Comparison of ENCODE assay signal across 8 cellular contexts in genomic region chr22:24175160-24175808, GRCh38. TPM values are rescaled to one million over a fixed set of nuclear protein-coding genes. Genes with fewer than 3 reads are reported as not detected.
DNase-seq lines count a peak whose midpoint lies in the region; ATAC-seq and TF ChIP-seq lines count a peak whose summit lies in the region.

No MANE protein-coding gene starts in this region.

- H3K9ac ChIP-seq in parathyroid adenoma: no peak overlapping the region

- no peaks in the 10 kb centered on the region for H3F3A ChIP-seq in GM23338 (replicated peaks; ENCODE audit: low read depth)

- 0 out of 3 replicates have a peak, but pooled peaks cover 6% of the 10 kb centered on the region for H3K4me1 Mint-ChIP-seq in GM23338

- no peak overlapping the region for H2AFZ ChIP-seq in GM23338
- H2AFZ ChIP-seq in parathyroid adenoma: no peak overlapping the region

- peaks cover 10% of the 10 kb centered on the region for H3K27me3 Mint-ChIP-seq in GM23338 (ENCODE audit: insufficient read depth, low read depth, poor library complexity)

- intact Hi-C loops in upper lobe of right lung (cut with DNase I): loop anchor here (10.0 kb wide), 1 partner anchor 70 kb away; no protein-coding TSS in a partner anchor

- TF ChIP-seq CTCF in GM23338 (conservative IDR thresholded peaks at IDR 0.05; ENCODE audit: low read depth in 2 of 2) (peak; percentile 81 to 97), parathyroid adenoma (IDR thresholded peaks at IDR 0.05) (peak; percentile 60), upper lobe of right lung (IDR thresholded peaks at IDR 0.05) (peak; percentile 86)

- H3K9me3 ChIP-seq in parathyroid adenoma (ENCODE audit: control insufficient read depth, low read length) (no peaks in the 10 kb centered on the region), upper lobe of right lung (no peaks in the 10 kb centered on the region)

- H3K4me1 ChIP-seq in GM23338 (ENCODE audit: insufficient read depth) (no peaks in the 10 kb centered on the region), parathyroid adenoma (no peaks in the 10 kb centered on the region), upper lobe of right lung (no peaks in the 10 kb centered on the region)

- H3K79me2 ChIP-seq in GM23338 (replicated peaks; ENCODE audit: insufficient read depth) (no peaks in the 10 kb centered on the region), parathyroid adenoma (no peaks in the 10 kb centered on the region)

- H3K4me2 ChIP-seq in GM23338 (no peak overlapping the region), parathyroid adenoma (ENCODE audit: low read length) (no peak overlapping the region)

- H3K27ac ChIP-seq in GM23338 (ENCODE audit: low read depth) (no peak overlapping the region), parathyroid adenoma (no peak overlapping the region), upper lobe of right lung (no peak overlapping the region)

- DNase-seq in AML-193 (lab: John Stamatoyannopoulos, UW) (peak; percentile 43 to 52), GM23338 (ENCODE audit: low spot score) (peak; percentile 91), SK-MEL-5 (ENCODE audit: low read depth, low spot score) (peak; percentile 87), glomerular endothelial cell (ENCODE audit: extremely low read depth, low read depth, low spot score) (peak; percentile 12), upper lobe of right lung (peak; percentile 90), GDM1 (lab: John Stamatoyannopoulos, UW) (no peak)
- peak in 1 of 2 donors; percentile 72 for DNase-seq in activated naive CD4-positive, alpha-beta T cell treated with anti-CD3 and anti-CD28 coated beads, Interleukin-2, amount 50 U/mL, for 72 hours (ENCODE audit: low spot score in 2 of 2)

- in situ Hi-C loops in SK-MEL-5 (cut with HindIII; ENCODE audit: low pct_unique_long_range_greater_than_20kb, low sequenced_read_pairs): no loop called here

- no peak overlapping the region for H3K4me3 Mint-ChIP-seq in GM23338

- no peak overlapping the region for H3K27ac Mint-ChIP-seq in GM23338
- H3K27ac Mint-ChIP-seq in activated naive CD4-positive, alpha-beta T cell treated with anti-CD3 and anti-CD28 coated beads, Interleukin-2, amount 50 U/mL, for 72 hours: peak overlapping the region; percentile 14 to 69

- H3K36me3 Mint-ChIP-seq in GM23338 (ENCODE audit: low read depth): peaks cover 12% of the 10 kb centered on the region; the same call in 2 of the 3 replicates
- no peaks in the 10 kb centered on the region for H3K36me3 Mint-ChIP-seq in activated naive CD4-positive, alpha-beta T cell treated with anti-CD3 and anti-CD28 coated beads, Interleukin-2, amount 50 U/mL, for 72 hours

- H3K4me3 ChIP-seq in GM23338 (no peak overlapping the region), parathyroid adenoma (ENCODE audit: low read depth, low read length) (no peak overlapping the region), upper lobe of right lung (no peak overlapping the region)

- H4K20me1 ChIP-seq in GM23338 (replicated peaks; ENCODE audit: insufficient read depth): no peaks in the 10 kb centered on the region

- H3K9me2 ChIP-seq in GM23338 (ENCODE audit: insufficient read depth): no peaks in the 10 kb centered on the region

- no peaks in the 10 kb centered on the region for H3K9me3 Mint-ChIP-seq in GM23338
- no peaks in the 10 kb centered on the region for H3K9me3 Mint-ChIP-seq in activated naive CD4-positive, alpha-beta T cell treated with anti-CD3 and anti-CD28 coated beads, Interleukin-2, amount 50 U/mL, for 72 hours

- ATAC-seq in GM23338 (peak; percentile 88), upper lobe of right lung (peak; percentile 84)
- ATAC-seq in activated naive CD4-positive, alpha-beta T cell treated with anti-CD3 and anti-CD28 coated beads, Interleukin-2, amount 50 U/mL, for 72 hours: peak; percentile 47 to 72

- H3K36me3 ChIP-seq in GM23338 (ENCODE audit: insufficient read depth) (no peaks in the 10 kb centered on the region), parathyroid adenoma (ENCODE audit: control insufficient read depth, insufficient read depth, low read length) (no peaks in the 10 kb centered on the region), upper lobe of right lung (peaks cover 68% of the 10 kb centered on the region)

- no peaks in the 10 kb centered on the region for H3K27me3 ChIP-seq in GM23338 (ENCODE audit: insufficient read depth)
- H3K27me3 ChIP-seq in parathyroid adenoma (ENCODE audit: control insufficient read depth, insufficient read depth, low read length): no peaks in the 10 kb centered on the region
- H3K27me3 ChIP-seq in upper lobe of right lung: no peaks in the 10 kb centered on the region

TF ChIP-seq in GM23338, 12 proteins besides CTCF, POLR2A, EP300 and RAD21 (continues in another document):
- TF ChIP-seq EZH2phosphoT487 (IDR thresholded peaks at IDR 0.05; ENCODE audit: unreplicated experiment) (no peak), ZNF462 (CRISPR knock-in tag; IDR thresholded peaks at IDR 0.05) (no peak), JUNB (IDR thresholded peaks at IDR 0.05; ENCODE audit: unreplicated experiment) (no peak), ZNF114 (CRISPR knock-in tag; IDR thresholded peaks at IDR 0.05) (no peak), ZNF331 (CRISPR knock-in tag; IDR thresholded peaks at IDR 0.05; ENCODE audit: low read depth) (no peak), STAT1 (IDR thresholded peaks at IDR 0.05; ENCODE audit: unreplicated experiment) (no peak), CREB1 (CRISPR knock-in tag; IDR thresholded peaks at IDR 0.05; ENCODE audit: low read depth) (no peak), NANOG (IDR thresholded peaks at IDR 0.05; ENCODE audit: borderline replicate concordance) (no peak)

RNA-seq across cellular contexts. Expression of gene SUSD2, which starts 6.0 kb away (rescaled TPM):
- total RNA-seq in GM23338 (2014; rRNA removed; shearing (Covaris generic)): 2.1 and 2.2 TPM in 2 replicates
- 0.68 and 0.74 TPM in 2 replicates for polyA plus RNA-seq in GM23338 (2016; fragmentation: Nextera tagmentation; extraction: Ambion mirVana)
- 0.03 and 0.05 TPM in 2 replicates for total RNA-seq in SK-MEL-5 (2014; rRNA removed; shearing (Covaris generic))
- polyA plus RNA-seq in SK-MEL-5 (2015; cell fraction: cytosol; rRNA removed): 0.08 and 0.40 TPM in 2 replicates
- 0.83 and 1.5 TPM in 2 replicates for polyA plus RNA-seq in SK-MEL-5 (2015; cell fraction: nucleus; rRNA removed)
- total RNA-seq in activated naive CD4-positive, alpha-beta T cell treated with anti-CD3 and anti-CD28 coated beads, Interleukin-2, amount 50 U/mL, for 72 hours: 1 to 10 TPM in 1 of 2 donors, under 1 TPM in 1; 0.20 to 1.6 TPM
- total RNA-seq in glomerular endothelial cell (0.19 and 0.23 TPM in 2 replicates), upper lobe of right lung (277 TPM)

Comparison
In these comparisons a context has a peak if more than half of its experiments do, and no peak if none do; other contexts are left out.
1. RNA of gene SUSD2, which starts 6.0 kb away (total RNA-seq): 277 TPM in upper lobe of right lung (single experiment); 2.1 to 2.2 TPM in GM23338, 0.20 to 1.6 TPM in activated naive CD4-positive, alpha-beta T cell treated with anti-CD3 and anti-CD28 coated beads, Interleukin-2, amount 50 U/mL, for 72 hours, 0.19 to 0.23 TPM in glomerular endothelial cell and 0.03 to 0.05 TPM in SK-MEL-5; every median in the first group is over 10 times any median in the second.
2. Peak in every context shown above with its lines, with median percentiles within 50 percentile points of each other: ATAC-seq and CTCF ChIP-seq.